8 cellular contexts compared by ENCODE assay signal in the genomic region with DNA sequence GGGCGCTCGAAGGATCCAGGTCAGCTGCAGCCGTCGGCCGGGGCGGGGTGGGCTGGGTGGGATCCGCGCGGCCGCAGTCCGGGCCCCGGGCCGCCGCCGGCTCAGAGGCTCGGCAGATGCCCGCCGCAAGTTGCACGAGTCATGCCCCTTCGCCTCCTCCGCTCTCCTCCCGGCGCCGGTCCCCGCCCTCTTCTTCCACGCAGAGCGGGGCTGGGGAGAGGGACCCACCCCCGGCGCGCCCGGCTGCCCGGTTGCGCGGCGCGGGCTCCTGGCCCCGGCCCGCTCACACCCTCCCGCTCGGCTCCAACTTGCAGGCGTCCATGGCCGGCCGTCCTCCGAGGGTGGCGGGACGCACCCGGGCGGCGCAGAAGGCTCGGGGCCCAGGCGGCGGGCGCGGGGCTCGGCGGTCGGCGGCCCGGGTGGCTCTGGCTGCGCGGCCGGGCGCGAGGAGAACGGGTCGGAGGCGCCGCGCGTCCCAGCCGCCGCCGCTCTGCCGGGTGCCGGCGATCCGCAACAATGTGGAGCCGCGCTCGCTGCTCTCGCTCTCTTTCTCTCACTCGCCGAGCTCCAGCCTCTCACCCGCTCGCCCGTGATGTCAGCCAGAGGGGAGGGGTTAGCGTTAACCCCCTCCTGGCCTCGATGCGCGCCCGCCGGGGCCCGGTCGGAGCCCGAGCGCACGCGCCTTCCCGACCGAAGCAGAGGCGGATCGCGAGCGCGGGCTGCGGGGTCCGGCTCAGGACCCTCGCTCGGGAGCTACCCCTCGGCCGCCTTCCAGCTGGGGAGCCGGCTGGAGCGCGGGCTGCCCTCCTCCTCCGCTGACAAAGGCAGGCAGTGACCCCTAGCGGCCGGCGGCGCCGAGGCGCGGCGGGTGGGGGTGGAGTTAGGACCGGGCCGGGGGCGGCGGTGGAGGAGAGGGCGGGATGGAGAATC. TPM values are rescaled to one million over a fixed set of nuclear protein-coding genes. Genes with fewer than 3 reads are reported as not detected.
DNase-seq lines count a peak whose midpoint lies in the region; ATAC-seq and TF ChIP-seq lines count a peak whose summit lies in the region.

A gene with protein sequence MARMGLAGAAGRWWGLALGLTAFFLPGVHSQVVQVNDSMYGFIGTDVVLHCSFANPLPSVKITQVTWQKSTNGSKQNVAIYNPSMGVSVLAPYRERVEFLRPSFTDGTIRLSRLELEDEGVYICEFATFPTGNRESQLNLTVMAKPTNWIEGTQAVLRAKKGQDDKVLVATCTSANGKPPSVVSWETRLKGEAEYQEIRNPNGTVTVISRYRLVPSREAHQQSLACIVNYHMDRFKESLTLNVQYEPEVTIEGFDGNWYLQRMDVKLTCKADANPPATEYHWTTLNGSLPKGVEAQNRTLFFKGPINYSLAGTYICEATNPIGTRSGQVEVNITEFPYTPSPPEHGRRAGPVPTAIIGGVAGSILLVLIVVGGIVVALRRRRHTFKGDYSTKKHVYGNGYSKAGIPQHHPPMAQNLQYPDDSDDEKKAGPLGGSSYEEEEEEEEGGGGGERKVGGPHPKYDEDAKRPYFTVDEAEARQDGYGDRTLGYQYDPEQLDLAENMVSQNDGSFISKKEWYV (minus strand): TSS at position 550 of the 930 bp plus-strand sequence. CDS start 647 bp downstream, outside the sequence.

- peaks cover 43% of the 10 kb centered on the region for H3K79me2 ChIP-seq in neural cell (replicated peaks; ENCODE audit: insufficient read depth, low read length)

- peak within 1 kb of the TSS; percentile 52 for H3K4me2 ChIP-seq in neural cell (ENCODE audit: low read length)

- ATAC-seq in GM21576 (IDR thresholded peaks at IDR 0.05; ENCODE audit: unreplicated experiment): peak; percentile 73

- TF ChIP-seq CTCF in fibroblast of the aortic adventitia (IDR thresholded peaks at IDR 0.05; ENCODE audit: insufficient read depth, low read length) (peak; percentile 79), neural cell (IDR thresholded peaks at IDR 0.05; ENCODE audit: poor library complexity, severe bottlenecking) (peak; percentile 94)

- no peaks in the 10 kb centered on the region for H3F3A ChIP-seq in neural cell (ENCODE audit: insufficient read depth, low read length, poor library complexity, severe bottlenecking)

- H3K27me3 Mint-ChIP-seq in stimulated activated naive CD8-positive, alpha-beta T cell treated with anti-CD3 and anti-CD28 coated beads, Interleukin-15, Interleukin-2, amounts not matched to agents 100 ng/mL and 50 ng/mL, for 24 hours: peaks cover 31% of the 10 kb centered on the region

- H2AFZ ChIP-seq in neural cell (ENCODE audit: low read depth, low read length): no peak within 1 kb of the TSS

- H3K27ac ChIP-seq in neural cell (ENCODE audit: low read length): peak within 1 kb of the TSS; percentile 65

- peak within 1 kb of the TSS; percentile 75 for H3K4me3 ChIP-seq in fibroblast of the aortic adventitia (ENCODE audit: low read depth, low read length)
- peak within 1 kb of the TSS; percentile 87 for H3K4me3 ChIP-seq in neural cell (ENCODE audit: low read length)

- H3K9ac ChIP-seq in neural cell (ENCODE audit: low read length): peak within 1 kb of the TSS; percentile 86

- TF ChIP-seq EP300 in Ishikawa (IDR thresholded peaks at IDR 0.05; ENCODE audit: borderline replicate concordance): no peak
- TF ChIP-seq EP300 in neural cell (conservative IDR thresholded peaks at IDR 0.05; ENCODE audit: poor library complexity, severe bottlenecking): peak; percentile 77

- no peaks in the 10 kb centered on the region for H3K9me3 Mint-ChIP-seq in stimulated activated naive CD8-positive, alpha-beta T cell treated with anti-CD3 and anti-CD28 coated beads, Interleukin-15, Interleukin-2, amounts not matched to agents 100 ng/mL and 50 ng/mL, for 24 hours

- H4K20me1 ChIP-seq in neural cell (ENCODE audit: insufficient read depth): no peaks in the 10 kb centered on the region

- peak within 1 kb of the TSS; percentile 82 for H3K4me3 Mint-ChIP-seq in stimulated activated naive CD8-positive, alpha-beta T cell treated with anti-CD3 and anti-CD28 coated beads, Interleukin-15, Interleukin-2, amounts not matched to agents 100 ng/mL and 50 ng/mL, for 24 hours

- peaks cover 18% of the 10 kb centered on the region for H3K4me1 Mint-ChIP-seq in stimulated activated naive CD8-positive, alpha-beta T cell treated with anti-CD3 and anti-CD28 coated beads, Interleukin-15, Interleukin-2, amounts not matched to agents 100 ng/mL and 50 ng/mL, for 24 hours (ENCODE audit: low read depth)

- peak; percentile 65; the same call in 1 of the 2 replicates for TF ChIP-seq RAD21 in Ishikawa (IDR thresholded peaks at IDR 0.05; ENCODE audit: low read depth)
- peak; percentile 84 for TF ChIP-seq RAD21 in neural cell (conservative IDR thresholded peaks at IDR 0.05)

- no peaks in the 10 kb centered on the region for H3K9me2 ChIP-seq in neural cell (ENCODE audit: insufficient read depth, low read length)

- no peaks in the 10 kb centered on the region for H3K36me3 ChIP-seq in neural cell (ENCODE audit: insufficient read depth, low read length)

- H3K36me3 Mint-ChIP-seq in stimulated activated naive CD8-positive, alpha-beta T cell treated with anti-CD3 and anti-CD28 coated beads, Interleukin-15, Interleukin-2, amounts not matched to agents 100 ng/mL and 50 ng/mL, for 24 hours (ENCODE audit: low read depth): no peaks in the 10 kb centered on the region

- peak; percentile 88 for DNase-seq in Daoy (ENCODE audit: low read depth)
- DNase-seq in RPMI8226: peak; percentile 84
- peak; percentile 79 for DNase-seq in activated effector memory CD4-positive, alpha-beta T cell treated with Interleukin-2 at 50 U/mL for 16 hours
- DNase-seq in fibroblast of the aortic adventitia (ENCODE audit: low read depth): peak; percentile 80

- no peaks in the 10 kb centered on the region for H3K9me3 ChIP-seq in neural cell (ENCODE audit: low read length)

- no peaks in the 10 kb centered on the region for H3K27me3 ChIP-seq in neural cell (ENCODE audit: insufficient read depth, low read depth, low read length)

- H3K27ac Mint-ChIP-seq in stimulated activated naive CD8-positive, alpha-beta T cell treated with anti-CD3 and anti-CD28 coated beads, Interleukin-15, Interleukin-2, amounts not matched to agents 100 ng/mL and 50 ng/mL, for 24 hours: peak within 1 kb of the TSS; percentile 67

TF ChIP-seq in Ishikawa, 13 proteins besides CTCF, POLR2A, EP300 and RAD21 (continues in another document):
- TF ChIP-seq TEAD4 (IDR thresholded peaks at IDR 0.05): peak; percentile 17; the same call in 1 of the 2 replicates
- peak; percentile 76; the same call in 1 of the 2 replicates for TF ChIP-seq TAF1 (IDR thresholded peaks at IDR 0.05; ENCODE audit: low read depth)
- TF ChIP-seq TCF12 (IDR thresholded peaks at IDR 0.05; ENCODE audit: low read depth): no peak
- TF ChIP-seq, protein P1, sequence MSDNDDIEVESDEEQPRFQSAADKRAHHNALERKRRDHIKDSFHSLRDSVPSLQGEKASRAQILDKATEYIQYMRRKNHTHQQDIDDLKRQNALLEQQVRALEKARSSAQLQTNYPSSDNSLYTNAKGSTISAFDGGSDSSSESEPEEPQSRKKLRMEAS (IDR thresholded peaks at IDR 0.05): no peak
- TF ChIP-seq EGR1 (IDR thresholded peaks at IDR 0.05): peak; percentile 38; the same call in 1 of the 2 replicates
- TF ChIP-seq FOXM1 (IDR thresholded peaks at IDR 0.05; ENCODE audit: borderline replicate concordance, low read depth): no peak
- TF ChIP-seq, protein P2, sequence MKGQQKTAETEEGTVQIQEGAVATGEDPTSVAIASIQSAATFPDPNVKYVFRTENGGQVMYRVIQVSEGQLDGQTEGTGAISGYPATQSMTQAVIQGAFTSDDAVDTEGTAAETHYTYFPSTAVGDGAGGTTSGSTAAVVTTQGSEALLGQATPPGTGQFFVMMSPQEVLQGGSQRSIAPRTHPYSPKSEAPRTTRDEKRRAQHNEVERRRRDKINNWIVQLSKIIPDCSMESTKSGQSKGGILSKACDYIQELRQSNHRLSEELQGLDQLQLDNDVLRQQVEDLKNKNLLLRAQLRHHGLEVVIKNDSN (IDR thresholded peaks at IDR 0.05): no peak
- no peak for TF ChIP-seq CEBPB (IDR thresholded peaks at IDR 0.05)

TF ChIP-seq in neural cell, 6 proteins besides CTCF, POLR2A, EP300 and RAD21:
- TF ChIP-seq EZH2 (IDR thresholded peaks at IDR 0.05; ENCODE audit: borderline replicate concordance, insufficient read depth, low read length, poor library complexity, severe bottlenecking): no peak
- peak; percentile 81 for TF ChIP-seq MXI1 (conservative IDR thresholded peaks at IDR 0.05; ENCODE audit: poor library complexity, severe bottlenecking)
- TF ChIP-seq, protein P3, sequence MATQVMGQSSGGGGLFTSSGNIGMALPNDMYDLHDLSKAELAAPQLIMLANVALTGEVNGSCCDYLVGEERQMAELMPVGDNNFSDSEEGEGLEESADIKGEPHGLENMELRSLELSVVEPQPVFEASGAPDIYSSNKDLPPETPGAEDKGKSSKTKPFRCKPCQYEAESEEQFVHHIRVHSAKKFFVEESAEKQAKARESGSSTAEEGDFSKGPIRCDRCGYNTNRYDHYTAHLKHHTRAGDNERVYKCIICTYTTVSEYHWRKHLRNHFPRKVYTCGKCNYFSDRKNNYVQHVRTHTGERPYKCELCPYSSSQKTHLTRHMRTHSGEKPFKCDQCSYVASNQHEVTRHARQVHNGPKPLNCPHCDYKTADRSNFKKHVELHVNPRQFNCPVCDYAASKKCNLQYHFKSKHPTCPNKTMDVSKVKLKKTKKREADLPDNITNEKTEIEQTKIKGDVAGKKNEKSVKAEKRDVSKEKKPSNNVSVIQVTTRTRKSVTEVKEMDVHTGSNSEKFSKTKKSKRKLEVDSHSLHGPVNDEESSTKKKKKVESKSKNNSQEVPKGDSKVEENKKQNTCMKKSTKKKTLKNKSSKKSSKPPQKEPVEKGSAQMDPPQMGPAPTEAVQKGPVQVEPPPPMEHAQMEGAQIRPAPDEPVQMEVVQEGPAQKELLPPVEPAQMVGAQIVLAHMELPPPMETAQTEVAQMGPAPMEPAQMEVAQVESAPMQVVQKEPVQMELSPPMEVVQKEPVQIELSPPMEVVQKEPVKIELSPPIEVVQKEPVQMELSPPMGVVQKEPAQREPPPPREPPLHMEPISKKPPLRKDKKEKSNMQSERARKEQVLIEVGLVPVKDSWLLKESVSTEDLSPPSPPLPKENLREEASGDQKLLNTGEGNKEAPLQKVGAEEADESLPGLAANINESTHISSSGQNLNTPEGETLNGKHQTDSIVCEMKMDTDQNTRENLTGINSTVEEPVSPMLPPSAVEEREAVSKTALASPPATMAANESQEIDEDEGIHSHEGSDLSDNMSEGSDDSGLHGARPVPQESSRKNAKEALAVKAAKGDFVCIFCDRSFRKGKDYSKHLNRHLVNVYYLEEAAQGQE (IDR thresholded peaks at IDR 0.05; ENCODE audit: borderline replicate concordance): peak; percentile 34
- peak; percentile 87 for TF ChIP-seq SMC3 (conservative IDR thresholded peaks at IDR 0.05; ENCODE audit: poor library complexity)
- TF ChIP-seq TAF1 (IDR thresholded peaks at IDR 0.05; ENCODE audit: low read depth): peak; percentile 90
- peak; percentile 88 for TF ChIP-seq POLR2AphosphoS5 (IDR thresholded peaks at IDR 0.05)

RNA-seq across cellular contexts. Expression of the gene that starts here (rescaled TPM):
- total RNA-seq in Daoy (2014; rRNA removed; shearing (Covaris generic)): 3.3 and 4.1 TPM in 2 replicates
- 3.4 and 7.8 TPM in 2 replicates for total RNA-seq in fibroblast of the aortic adventitia (ENCODE audit: low replicate concordance)
- polyA plus RNA-seq in neural cell: 5.6 and 8.1 TPM in 2 replicates
- 28.2 and 29.8 TPM in 2 replicates for polyA minus RNA-seq in neural cell

Comparison
In these comparisons a context has a peak if more than half of its experiments do, and no peak if none do; other contexts are left out.
1. Peak in every context shown above with its lines: DNase-seq, ATAC-seq, H3K4me3 ChIP-seq and H3K27ac ChIP-seq.